In genomic region chr15:70935631-70936030, GRCh38 we compare ENCODE assay signal across 2 cellular contexts.
TF ChIP-seq lines count a peak whose summit lies in the region.

No MANE protein-coding gene starts in this region.

TF ChIP-seq in SK-N-SH, 30 proteins besides CTCF, POLR2A, EP300 and RAD21:
- TF ChIP-seq REST (IDR thresholded peaks at IDR 0.05; ENCODE audit: low read depth, low read length) (no peak), POLR2AphosphoS5 (IDR thresholded peaks at IDR 0.05; ENCODE audit: low read depth, low read length) (no peak), SIN3A (IDR thresholded peaks at IDR 0.05; ENCODE audit: borderline replicate concordance, low read depth, low read length) (no peak), EZH2phosphoT487 (IDR thresholded peaks at IDR 0.05; ENCODE audit: borderline replicate concordance, low read depth) (no peak), FOSL2 (IDR thresholded peaks at IDR 0.05; ENCODE audit: borderline replicate concordance, low read depth) (no peak), ELF1 (IDR thresholded peaks at IDR 0.05) (no peak), MXI1 (IDR thresholded peaks at IDR 0.05; ENCODE audit: low read depth, low read length) (no peak), TAF1 (IDR thresholded peaks at IDR 0.05; ENCODE audit: borderline replicate concordance, low read depth, low read length) (no peak), RFX5 (IDR thresholded peaks at IDR 0.05; ENCODE audit: low read length) (no peak), GABPA (IDR thresholded peaks at IDR 0.05; ENCODE audit: low read depth) (no peak)
- TF ChIP-seq, protein P1, sequence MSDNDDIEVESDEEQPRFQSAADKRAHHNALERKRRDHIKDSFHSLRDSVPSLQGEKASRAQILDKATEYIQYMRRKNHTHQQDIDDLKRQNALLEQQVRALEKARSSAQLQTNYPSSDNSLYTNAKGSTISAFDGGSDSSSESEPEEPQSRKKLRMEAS (IDR thresholded peaks at IDR 0.05; ENCODE audit: low read depth), result no peak
- TF ChIP-seq, protein P2, sequence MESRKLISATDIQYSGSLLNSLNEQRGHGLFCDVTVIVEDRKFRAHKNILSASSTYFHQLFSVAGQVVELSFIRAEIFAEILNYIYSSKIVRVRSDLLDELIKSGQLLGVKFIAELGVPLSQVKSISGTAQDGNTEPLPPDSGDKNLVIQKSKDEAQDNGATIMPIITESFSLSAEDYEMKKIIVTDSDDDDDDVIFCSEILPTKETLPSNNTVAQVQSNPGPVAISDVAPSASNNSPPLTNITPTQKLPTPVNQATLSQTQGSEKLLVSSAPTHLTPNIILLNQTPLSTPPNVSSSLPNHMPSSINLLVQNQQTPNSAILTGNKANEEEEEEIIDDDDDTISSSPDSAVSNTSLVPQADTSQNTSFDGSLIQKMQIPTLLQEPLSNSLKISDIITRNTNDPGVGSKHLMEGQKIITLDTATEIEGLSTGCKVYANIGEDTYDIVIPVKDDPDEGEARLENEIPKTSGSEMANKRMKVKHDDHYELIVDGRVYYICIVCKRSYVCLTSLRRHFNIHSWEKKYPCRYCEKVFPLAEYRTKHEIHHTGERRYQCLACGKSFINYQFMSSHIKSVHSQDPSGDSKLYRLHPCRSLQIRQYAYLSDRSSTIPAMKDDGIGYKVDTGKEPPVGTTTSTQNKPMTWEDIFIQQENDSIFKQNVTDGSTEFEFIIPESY (IDR thresholded peaks at IDR 0.05; ENCODE audit: borderline replicate concordance, low read depth), result no peak

TF ChIP-seq in GM23338, 12 proteins besides CTCF, POLR2A, EP300 and RAD21 (continued from another document):
- TF ChIP-seq, protein P3, sequence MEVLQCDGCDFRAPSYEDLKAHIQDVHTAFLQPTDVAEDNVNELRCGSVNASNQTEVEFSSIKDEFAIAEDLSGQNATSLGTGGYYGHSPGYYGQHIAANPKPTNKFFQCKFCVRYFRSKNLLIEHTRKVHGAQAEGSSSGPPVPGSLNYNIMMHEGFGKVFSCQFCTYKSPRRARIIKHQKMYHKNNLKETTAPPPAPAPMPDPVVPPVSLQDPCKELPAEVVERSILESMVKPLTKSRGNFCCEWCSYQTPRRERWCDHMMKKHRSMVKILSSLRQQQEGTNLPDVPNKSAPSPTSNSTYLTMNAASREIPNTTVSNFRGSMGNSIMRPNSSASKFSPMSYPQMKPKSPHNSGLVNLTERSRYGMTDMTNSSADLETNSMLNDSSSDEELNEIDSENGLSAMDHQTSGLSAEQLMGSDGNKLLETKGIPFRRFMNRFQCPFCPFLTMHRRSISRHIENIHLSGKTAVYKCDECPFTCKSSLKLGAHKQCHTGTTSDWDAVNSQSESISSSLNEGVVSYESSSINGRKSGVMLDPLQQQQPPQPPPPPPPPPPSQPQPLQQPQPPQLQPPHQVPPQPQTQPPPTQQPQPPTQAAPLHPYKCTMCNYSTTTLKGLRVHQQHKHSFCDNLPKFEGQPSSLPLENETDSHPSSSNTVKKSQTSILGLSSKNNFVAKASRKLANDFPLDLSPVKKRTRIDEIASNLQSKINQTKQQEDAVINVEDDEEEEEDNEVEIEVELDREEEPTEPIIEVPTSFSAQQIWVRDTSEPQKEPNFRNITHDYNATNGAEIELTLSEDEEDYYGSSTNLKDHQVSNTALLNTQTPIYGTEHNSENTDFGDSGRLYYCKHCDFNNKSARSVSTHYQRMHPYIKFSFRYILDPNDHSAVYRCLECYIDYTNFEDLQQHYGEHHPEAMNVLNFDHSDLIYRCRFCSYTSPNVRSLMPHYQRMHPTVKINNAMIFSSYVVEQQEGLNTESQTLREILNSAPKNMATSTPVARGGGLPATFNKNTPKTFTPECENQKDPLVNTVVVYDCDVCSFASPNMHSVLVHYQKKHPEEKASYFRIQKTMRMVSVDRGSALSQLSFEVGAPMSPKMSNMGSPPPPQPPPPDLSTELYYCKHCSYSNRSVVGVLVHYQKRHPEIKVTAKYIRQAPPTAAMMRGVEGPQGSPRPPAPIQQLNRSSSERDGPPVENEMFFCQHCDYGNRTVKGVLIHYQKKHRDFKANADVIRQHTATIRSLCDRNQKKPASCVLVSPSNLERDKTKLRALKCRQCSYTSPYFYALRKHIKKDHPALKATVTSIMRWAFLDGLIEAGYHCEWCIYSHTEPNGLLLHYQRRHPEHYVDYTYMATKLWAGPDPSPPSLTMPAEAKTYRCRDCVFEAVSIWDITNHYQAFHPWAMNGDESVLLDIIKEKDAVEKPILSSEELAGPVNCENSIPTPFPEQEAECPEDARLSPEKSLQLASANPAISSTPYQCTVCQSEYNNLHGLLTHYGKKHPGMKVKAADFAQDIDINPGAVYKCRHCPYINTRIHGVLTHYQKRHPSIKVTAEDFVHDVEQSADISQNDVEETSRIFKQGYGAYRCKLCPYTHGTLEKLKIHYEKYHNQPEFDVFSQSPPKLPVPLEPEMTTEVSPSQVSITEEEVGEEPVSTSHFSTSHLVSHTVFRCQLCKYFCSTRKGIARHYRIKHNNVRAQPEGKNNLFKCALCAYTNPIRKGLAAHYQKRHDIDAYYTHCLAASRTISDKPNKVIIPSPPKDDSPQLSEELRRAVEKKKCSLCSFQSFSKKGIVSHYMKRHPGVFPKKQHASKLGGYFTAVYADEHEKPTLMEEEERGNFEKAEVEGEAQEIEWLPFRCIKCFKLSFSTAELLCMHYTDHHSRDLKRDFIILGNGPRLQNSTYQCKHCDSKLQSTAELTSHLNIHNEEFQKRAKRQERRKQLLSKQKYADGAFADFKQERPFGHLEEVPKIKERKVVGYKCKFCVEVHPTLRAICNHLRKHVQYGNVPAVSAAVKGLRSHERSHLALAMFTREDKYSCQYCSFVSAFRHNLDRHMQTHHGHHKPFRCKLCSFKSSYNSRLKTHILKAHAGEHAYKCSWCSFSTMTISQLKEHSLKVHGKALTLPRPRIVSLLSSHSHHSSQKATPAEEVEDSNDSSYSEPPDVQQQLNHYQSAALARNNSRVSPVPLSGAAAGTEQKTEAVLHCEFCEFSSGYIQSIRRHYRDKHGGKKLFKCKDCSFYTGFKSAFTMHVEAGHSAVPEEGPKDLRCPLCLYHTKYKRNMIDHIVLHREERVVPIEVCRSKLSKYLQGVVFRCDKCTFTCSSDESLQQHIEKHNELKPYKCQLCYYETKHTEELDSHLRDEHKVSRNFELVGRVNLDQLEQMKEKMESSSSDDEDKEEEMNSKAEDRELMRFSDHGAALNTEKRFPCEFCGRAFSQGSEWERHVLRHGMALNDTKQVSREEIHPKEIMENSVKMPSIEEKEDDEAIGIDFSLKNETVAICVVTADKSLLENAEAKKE (CRISPR knock-in tag; IDR thresholded peaks at IDR 0.05), result no peak
- TF ChIP-seq STAT1 (IDR thresholded peaks at IDR 0.05; ENCODE audit: unreplicated experiment) (no peak), EZH2phosphoT487 (IDR thresholded peaks at IDR 0.05; ENCODE audit: unreplicated experiment) (no peak), NANOG (IDR thresholded peaks at IDR 0.05; ENCODE audit: borderline replicate concordance) (no peak), JUNB (IDR thresholded peaks at IDR 0.05; ENCODE audit: unreplicated experiment) (no peak)
